28 cellular contexts compared by ENCODE assay signal in the genomic region with DNA sequence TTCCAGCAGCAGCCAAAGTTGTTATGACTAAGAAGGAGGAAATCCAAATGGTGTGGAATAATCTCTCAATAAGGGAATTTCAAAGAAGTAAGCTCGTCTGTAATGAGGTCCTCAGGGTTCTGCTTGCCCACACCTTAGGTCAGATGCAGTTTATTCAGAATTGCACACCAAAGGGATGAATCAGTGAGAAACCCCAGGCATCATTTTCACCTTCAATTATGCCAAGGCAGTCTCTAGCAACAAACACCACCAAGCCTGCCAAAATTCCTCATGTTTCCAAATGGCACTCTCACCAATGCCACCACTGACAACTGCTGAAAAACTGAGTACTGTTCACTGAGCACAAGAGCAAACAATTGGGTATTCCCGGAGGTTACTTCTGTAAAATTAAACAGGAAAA. TPM values are rescaled to one million over a fixed set of nuclear protein-coding genes. Genes with fewer than 3 reads are reported as not detected.
DNase-seq lines count a peak whose midpoint lies in the region; ATAC-seq and TF ChIP-seq lines count a peak whose summit lies in the region.
"Had no signal": no experiment of that assay in that cellular context is flagged by ENCODE, and none has a peak within 500 bp of the region (broad histone marks: within the 10 kb centered on the region; RNA-seq: fewer than 3 reads in every experiment).

No MANE protein-coding gene starts in this region.

- H4K5ac ChIP-seq in H9 (ENCODE audit: insufficient read length, low read depth, low read length), result no peak overlapping the region

- H3K4me2 ChIP-seq in H9 (ENCODE audit: insufficient read depth, insufficient read length, low read length), result no peak overlapping the region
- H3K4me2 ChIP-seq in mammary epithelial cell (ENCODE audit: insufficient read depth, low read depth, low read length), result no peak overlapping the region

- H3K27me3 ChIP-seq in H9 (ENCODE audit: insufficient read depth, low read length), result no peaks in the 10 kb centered on the region
- no peaks in the 10 kb centered on the region for H3K27me3 ChIP-seq in mammary epithelial cell (ENCODE audit: insufficient read depth, low read length)

- no peaks in the 10 kb centered on the region for H4K20me1 ChIP-seq in H9 (ENCODE audit: control insufficient read depth, insufficient read depth, insufficient read length)
- H4K20me1 ChIP-seq in mammary epithelial cell (ENCODE audit: insufficient read depth, low read length), result no peaks in the 10 kb centered on the region

- intact Hi-C loops in mammary epithelial cell (cut with micrococcal nuclease), result no loop called here

- ATAC-seq in GM21528 (IDR thresholded peaks at IDR 0.05; ENCODE audit: low FRiP score, unreplicated experiment) (no peak), GM21717 (IDR thresholded peaks at IDR 0.05; ENCODE audit: unreplicated experiment) (no peak), HG03457 (IDR thresholded peaks at IDR 0.05; ENCODE audit: unreplicated experiment) (no peak)
- ATAC-seq: activated CD8-positive, alpha-beta memory T cell treated with anti-CD3 and anti-CD28 coated beads, Interleukin-2, amount 10 ng/mL, durations not matched to agents 7 days and 5 days; activated T-cell treated with anti-CD3 and anti-CD28 coated beads, Interleukin-2, amount 50 U/mL, for 72 hours; left colon; stimulated activated effector memory CD8-positive, alpha-beta T cell treated with anti-CD3 and anti-CD28 coated beads, Interleukin-12 subunit alpha, Interleukin-12 subunit beta, amount 100 ng/mL, for 72 hours had no signal

- H2BK120ac ChIP-seq in H9 (ENCODE audit: low read depth, low read length, poor library complexity, severe bottlenecking), result no peak overlapping the region

- no peak overlapping the region for H3K23ac ChIP-seq in H9 (ENCODE audit: insufficient read length, low read depth, low read length)

- no peak overlapping the region for H2BK5ac ChIP-seq in H9 (ENCODE audit: insufficient read length, low read length)

- peaks cover 17 to 26% of the 10 kb centered on the region in 2 experiments for H3K4me1 Mint-ChIP-seq in H9
- H3K4me1 Mint-ChIP-seq: activated CD8-positive, alpha-beta memory T cell treated with anti-CD3 and anti-CD28 coated beads, Interleukin-2, amount 10 ng/mL, durations not matched to agents 7 days and 5 days; CD14-positive monocyte; memory B cell; stimulated activated effector memory CD8-positive, alpha-beta T cell treated with anti-CD3 and anti-CD28 coated beads, Interleukin-12 subunit alpha, Interleukin-12 subunit beta, amount 100 ng/mL, for 72 hours had no signal

- no peak overlapping the region for H2BK20ac ChIP-seq in H9 (ENCODE audit: low read depth, low read length, poor library complexity, severe bottlenecking)

- H3K23me2 ChIP-seq in H9 (ENCODE audit: insufficient read length, low read depth, low read length, poor library complexity, severe bottlenecking), result no peaks in the 10 kb centered on the region

- no peak overlapping the region for H3K14ac ChIP-seq in H9 (ENCODE audit: insufficient read depth, low read length)

- H3K9me3 ChIP-seq in H9 (ENCODE audit: control insufficient read depth, low read depth, low read length) (no peaks in the 10 kb centered on the region), mammary epithelial cell (replicated peaks; ENCODE audit: insufficient read depth, low read length) (no peaks in the 10 kb centered on the region)
- H3K9me3 ChIP-seq: neutrophil, spleen had no signal

- H3K27me3 Mint-ChIP-seq in H9 (ENCODE audit: low read depth), result no peaks in the 10 kb centered on the region

- no peak overlapping the region for H3K4me3 ChIP-seq in mammary epithelial cell (replicated peaks in 1 of 3; ENCODE audit: insufficient read depth in 1 of 3, low read depth in 2 of 3, low read length in 3 of 3)
- H3K4me3 ChIP-seq: SK-N-MC, spleen had no signal

- no peak overlapping the region for H4K8ac ChIP-seq in H9 (replicated peaks; ENCODE audit: insufficient read length, low read depth, low read length)

- no peaks in the 10 kb centered on the region for H3K36me3 ChIP-seq in mammary epithelial cell (ENCODE audit: insufficient read depth, low read length)
- H3K36me3 ChIP-seq: neutrophil, spleen had no signal

- WGBS in H9 (ENCODE audit: extremely low coverage, insufficient read length, low lambda C conversion rate), result no CpG with 5 or more reads among the region's 2 CpGs
- WGBS in mammary epithelial cell (ENCODE audit: low coverage, missing lambda C conversion rate), result 0% methylated on average over 2 of the region's 2 CpGs

- H4K91ac ChIP-seq in H9 (ENCODE audit: insufficient read length, low read depth, low read length), result no peak overlapping the region

- TF ChIP-seq CTCF in H9 (conservative IDR thresholded peaks at IDR 0.05) (no peak), mammary epithelial cell (conservative IDR thresholded peaks at IDR 0.05 in 1 of 2, IDR thresholded peaks at IDR 0.05 in 1 of 2; ENCODE audit: extremely low read depth in 1 of 2, insufficient read depth in 1 of 2, low read depth in 1 of 2, low read length in 2 of 2) (no peak)

- H3K56ac ChIP-seq in H9 (ENCODE audit: insufficient read length, low read depth, low read length), result no peak overlapping the region

- peaks cover 2 to 25% (median 12%) of the 10 kb centered on the region in 3 experiments; a peak in 6 of 7 replicates for H3K36me3 Mint-ChIP-seq in H9 (ENCODE audit: insufficient read depth in 1 of 3, low read depth in 3 of 3)
- H3K36me3 Mint-ChIP-seq: activated CD8-positive, alpha-beta memory T cell treated with anti-CD3 and anti-CD28 coated beads, Interleukin-2, amount 10 ng/mL, durations not matched to agents 7 days and 5 days; CD14-positive monocyte; memory B cell; stimulated activated effector memory CD8-positive, alpha-beta T cell treated with anti-CD3 and anti-CD28 coated beads, Interleukin-12 subunit alpha, Interleukin-12 subunit beta, amount 100 ng/mL, for 72 hours had no signal

- peaks cover 3% of the 10 kb centered on the region for H3K79me1 ChIP-seq in H9 (ENCODE audit: insufficient read depth, low read depth, low read length, poor library complexity, severe bottlenecking)

- BruUV-seq in mammary epithelial cell (replicated peaks; lab: Mats Ljungman, UMichigan), result no TSS peak

- H3K27ac Mint-ChIP-seq in H9, result peak overlapping the region in 2 of 3 experiments; percentile 44 to 68; a peak in 4 of 7 replicates
- H3K27ac Mint-ChIP-seq: activated CD8-positive, alpha-beta memory T cell treated with anti-CD3 and anti-CD28 coated beads, Interleukin-2, amount 10 ng/mL, durations not matched to agents 7 days and 5 days; activated T-cell treated with anti-CD3 and anti-CD28 coated beads, Interleukin-2, amount 50 U/mL, for 72 hours; CD14-positive monocyte; dendritic cell treated with granulocyte-macrophage colony-stimulating factor and Interleukin-4, amounts not matched to agents 40 ng/mL and 50 ng/mL, for 4 days; memory B cell; stimulated activated effector memory CD8-positive, alpha-beta T cell treated with anti-CD3 and anti-CD28 coated beads, Interleukin-12 subunit alpha, Interleukin-12 subunit beta, amount 100 ng/mL, for 72 hours; T-helper 1 cell treated with Interleukin-12 subunit alpha and Interleukin-12 subunit beta and Interleukin-4 antibody, amounts not matched to agents 30 μg/mL and 1 μg/mL, for 36 hours had no signal

- no peak overlapping the region for H2BK12ac ChIP-seq in H9 (ENCODE audit: insufficient read length, low read depth, low read length)

- no peak overlapping the region for H2AK5ac ChIP-seq in H9 (ENCODE audit: insufficient read length, low read length)

- H3K18ac ChIP-seq in H9 (ENCODE audit: insufficient read length, low read depth, low read length), result no peak overlapping the region

- H3K4ac ChIP-seq in H9 (ENCODE audit: low read depth, low read length), result no peak overlapping the region

- no peak overlapping the region for H2AFZ ChIP-seq in H9 (ENCODE audit: low read length)
- no peak overlapping the region for H2AFZ ChIP-seq in mammary epithelial cell (ENCODE audit: low read depth, low read length)

- H3K4me3 Mint-ChIP-seq in H9, result no peak overlapping the region
- H3K4me3 Mint-ChIP-seq: activated CD8-positive, alpha-beta memory T cell treated with anti-CD3 and anti-CD28 coated beads, Interleukin-2, amount 10 ng/mL, durations not matched to agents 7 days and 5 days; activated T-cell treated with anti-CD3 and anti-CD28 coated beads, Interleukin-2, amount 50 U/mL, for 72 hours; CD14-positive monocyte; dendritic cell treated with granulocyte-macrophage colony-stimulating factor and Interleukin-4, amounts not matched to agents 40 ng/mL and 50 ng/mL, for 4 days; memory B cell; stimulated activated effector memory CD8-positive, alpha-beta T cell treated with anti-CD3 and anti-CD28 coated beads, Interleukin-12 subunit alpha, Interleukin-12 subunit beta, amount 100 ng/mL, for 72 hours; T-helper 1 cell treated with Interleukin-12 subunit alpha and Interleukin-12 subunit beta and Interleukin-4 antibody, amounts not matched to agents 30 μg/mL and 1 μg/mL, for 36 hours had no signal

- H3K9me3 Mint-ChIP-seq in H9, result no peaks in the 10 kb centered on the region
- H3K9me3 Mint-ChIP-seq: dendritic cell treated with granulocyte-macrophage colony-stimulating factor and Interleukin-4, amounts not matched to agents 40 ng/mL and 50 ng/mL, for 4 days; T-helper 1 cell treated with Interleukin-12 subunit alpha and Interleukin-12 subunit beta and Interleukin-4 antibody, amounts not matched to agents 30 μg/mL and 1 μg/mL, for 36 hours had no signal

- H3K9ac ChIP-seq in H9 (ENCODE audit: extremely low read depth, insufficient read length, low read length) (no peak overlapping the region), mammary epithelial cell (ENCODE audit: insufficient read depth, low read length) (no peak overlapping the region)

- H2BK15ac ChIP-seq in H9 (ENCODE audit: low read depth, low read length), result no peak overlapping the region

- H3K27ac ChIP-seq in H9 (ENCODE audit: insufficient read length, low read depth, low read length) (no peak overlapping the region), mammary epithelial cell (ENCODE audit: insufficient read depth, low read depth, low read length) (no peak overlapping the region)
- H3K27ac ChIP-seq: neutrophil, SK-N-MC, spleen had no signal

- peak; percentile 7 for DNase-seq in AG08395 (ENCODE audit: low spot score)
- no peak for DNase-seq in H9
- peak; percentile 16 for DNase-seq in mammary epithelial cell
- DNase-seq in kidney tubule cell (ENCODE audit: low spot score), result peak; percentile 83
- no peak for DNase-seq in D341Med (ENCODE audit: low spot score)
- DNase-seq: activated CD4-positive, alpha-beta T cell treated with anti-CD3 and anti-CD28 coated beads for 4 hours; activated CD8-positive, alpha-beta memory T cell treated with anti-CD3 and anti-CD28 coated beads, Interleukin-2, amount 10 ng/mL, durations not matched to agents 7 days and 5 days; activated naive CD4-positive, alpha-beta T cell treated with Interleukin-2 at 50 U/mL for 16 hours; activated T-cell treated with anti-CD3 and anti-CD28 coated beads, Interleukin-2, amount 50 U/mL, for 72 hours; Calu3; EL; left colon; NCI-H187; NCI-H69; spleen; stimulated activated CD4-positive, alpha-beta T cell treated with anti-CD3 and anti-CD28 coated beads, Interleukin-2, amount 100 ng/mL, for 48 hours had no signal

- in situ Hi-C loops in mammary epithelial cell (cut with MboI; ENCODE audit: low sequenced_read_pairs in 2 of 2), result no loop called here

- H3K4me1 ChIP-seq in H9 (ENCODE audit: insufficient read depth, low read length), result no peaks in the 10 kb centered on the region
- no peaks in the 10 kb centered on the region for H3K4me1 ChIP-seq in mammary epithelial cell (ENCODE audit: insufficient read depth, low read length)
- H3K4me1 ChIP-seq: spleen had no signal

- CTCF ChIA-PET in mammary epithelial cell (lab: Charles Lee; ENCODE audit: low non-redundant PET), result no interaction called here

- H3K79me2 ChIP-seq in H9 (ENCODE audit: insufficient read depth, low read length), result no peaks in the 10 kb centered on the region
- H3K79me2 ChIP-seq in mammary epithelial cell (ENCODE audit: insufficient read depth, low read length), result no peaks in the 10 kb centered on the region

- H3T11ph ChIP-seq in H9 (ENCODE audit: low read length), result no peak overlapping the region

- dilution Hi-C loops in mammary epithelial cell (cut with HindIII; ENCODE audit: low sequenced_read_pairs), result no loop called here

RNA-seq across cellular contexts. Expression of a gene that starts 43.6 kb away (rescaled TPM):
- total RNA-seq in H9 (2021) (16.5 and 17.0 TPM in 2 replicates), mammary epithelial cell (under 1 TPM in 1 of 2 donors, not detected in 1; 0.17 TPM)
- not detected for polyA plus RNA-seq in mammary epithelial cell
- not detected for polyA minus RNA-seq in mammary epithelial cell
- total RNA-seq: activated CD8-positive, alpha-beta memory T cell treated with anti-CD3 and anti-CD28 coated beads, Interleukin-2, amount 10 ng/mL, durations not matched to agents 7 days and 5 days; cardiac septum; ureter had no signal
- polyA plus RNA-seq: CD14-positive monocyte, spleen had no signal

Comparison
In these comparisons a context has a peak if more than half of its experiments do, and no peak if none do; other contexts are left out.
1. DNase-seq: peak in AG08395 (single experiment), mammary epithelial cell (single experiment) and kidney tubule cell (single experiment); none in H9 (single experiment) and D341Med (single experiment).
2. RNA of a gene that starts 43.6 kb away (total RNA-seq): 16.5 to 17.0 TPM in H9; 0.17 TPM in mammary epithelial cell; every median in the first group is over 10 times any median in the second.